ENCODE assay signal across 16 cellular contexts in the genomic region with DNA sequence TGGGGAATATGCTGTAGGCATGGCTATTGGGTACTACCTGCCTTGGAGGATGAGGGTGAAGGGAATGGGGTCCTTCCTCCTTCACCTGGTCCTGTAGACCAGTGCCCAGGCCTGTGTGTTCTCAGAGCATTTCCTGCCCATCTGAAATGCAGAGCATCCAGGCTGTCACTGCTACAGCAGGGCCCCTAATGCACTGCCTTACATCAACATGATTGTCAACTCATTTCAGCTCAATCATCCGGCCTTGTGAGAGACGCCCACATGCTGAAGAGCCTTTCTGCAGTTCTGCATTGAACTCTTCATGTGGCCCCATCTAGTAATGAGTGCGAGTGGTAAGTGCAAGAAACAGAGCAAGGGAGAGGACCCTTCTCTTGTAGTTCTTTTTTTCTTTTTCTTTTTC.
"Had no signal": no experiment of that assay in that cellular context is flagged by ENCODE, and none has a peak within 500 bp of the region (broad histone marks: within the 10 kb centered on the region; RNA-seq: fewer than 3 reads in every experiment).

No MANE protein-coding gene starts in this region.

- H3K27ac ChIP-seq: dorsolateral prefrontal cortex, hepatocyte, left ventricle myocardium inferior, neural progenitor cell, thyroid gland, WERI-Rb-1 had no signal

- H3K4me2 ChIP-seq: hepatocyte, neural progenitor cell had no signal

- H3K27me3 ChIP-seq: dorsolateral prefrontal cortex, hepatocyte, thyroid gland had no signal

- H3K9ac ChIP-seq: neural progenitor cell had no signal

- DNase-seq: activated CD8-positive, alpha-beta T cell treated with anti-CD3 and anti-CD28 coated beads for 36 hours; activated effector memory CD4-positive, alpha-beta T cell treated with Interleukin-2 at 50 U/mL for 16 hours; activated naive CD4-positive, alpha-beta T cell treated with anti-CD3 and anti-CD28 coated beads, Interleukin-2, amount 50 U/mL, for 16 hours; activated T-cell treated with anti-CD3 and anti-CD28 coated beads, Interleukin-2, amount 50 U/mL, for 4 hours; dorsolateral prefrontal cortex; erythroblast; kidney; left ventricle myocardium inferior; retina; stimulated activated CD4-positive, alpha-beta T cell treated with anti-CD3 and anti-CD28 coated beads, Interleukin-4, amount 100 ng/mL, for 1 hour; stimulated activated naive B cell treated with anti-CD40 and anti-IgM and Interleukin-4, amounts not matched to agents 10 μg/mL and 1 μg/mL and 100 μg/mL, for 72 hours; T-helper 17 cell; thyroid gland; WERI-Rb-1 had no signal

- ATAC-seq: activated CD8-positive, alpha-beta T cell treated with anti-CD3 and anti-CD28 coated beads for 36 hours; activated T-cell treated with anti-CD3 and anti-CD28 coated beads, Interleukin-2, amount 50 U/mL, for 4 hours; stimulated activated naive B cell treated with anti-CD40 and anti-IgM and Interleukin-4, amounts not matched to agents 10 μg/mL and 1 μg/mL and 100 μg/mL, for 72 hours; T-helper 17 cell had no signal

- H3K4me3 ChIP-seq: dorsolateral prefrontal cortex, hepatocyte, left ventricle myocardium inferior, neural progenitor cell, thyroid gland had no signal

- H3K36me3 ChIP-seq: left ventricle myocardium inferior, neural progenitor cell, thyroid gland, WERI-Rb-1 had no signal

- H3K9me3 ChIP-seq: left ventricle myocardium inferior, thyroid gland had no signal

- H3K79me2 ChIP-seq: hepatocyte had no signal

- H2AFZ ChIP-seq: hepatocyte, neural progenitor cell had no signal
